In the genomic region with DNA sequence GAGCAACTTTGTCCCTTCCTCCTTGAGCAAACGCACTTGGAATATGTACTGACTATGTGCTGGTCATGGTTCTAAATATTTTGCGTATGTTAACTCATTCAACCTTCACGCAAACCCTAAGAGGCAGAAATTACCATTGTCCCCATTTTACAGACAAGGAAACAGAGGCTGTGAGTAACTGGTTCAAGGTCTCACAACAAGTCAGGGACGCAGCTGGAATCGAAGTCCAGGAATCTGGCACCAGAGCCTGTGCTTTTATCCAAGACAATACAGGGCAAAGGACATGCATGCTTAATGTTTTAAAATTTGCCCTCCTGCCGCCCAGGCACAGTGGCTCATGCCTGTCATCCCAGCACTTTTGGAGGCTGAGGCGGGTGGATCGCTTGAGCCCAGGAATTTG, we compare ENCODE assay signal across 18 cellular contexts. TPM values are rescaled to one million over a fixed set of nuclear protein-coding genes. Genes with fewer than 3 reads are reported as not detected.
DNase-seq lines count a peak whose midpoint lies in the region; ATAC-seq and TF ChIP-seq lines count a peak whose summit lies in the region.
"Had no signal": no experiment of that assay in that cellular context is flagged by ENCODE, and none has a peak within 500 bp of the region (broad histone marks: within the 10 kb centered on the region; RNA-seq: fewer than 3 reads in every experiment).

No MANE protein-coding gene starts in this region.

- no peak overlapping the region for H3K27ac ChIP-seq in lower lobe of right lung
- H3K27ac ChIP-seq: C4-2B had no signal

- POLR2A ChIA-PET in T-cell (lab: Charles Lee) = interaction anchor here in 1 of 2 donors (0.7 kb wide), 1 partner anchor 637 kb away, joined by 3 read pairs; no protein-coding TSS in a partner anchor

- intact Hi-C loops in lower lobe of right lung (cut with DNase I) = no loop called here

- H3K4me3 Mint-ChIP-seq in stimulated activated naive CD8-positive, alpha-beta T cell treated with anti-CD3 and anti-CD28 coated beads, Interleukin-15, Interleukin-2, amounts not matched to agents 100 ng/mL and 50 ng/mL, for 24 hours = peak overlapping the region; percentile 11
- no peak overlapping the region for H3K4me3 Mint-ChIP-seq in T-cell
- no peak overlapping the region for H3K4me3 Mint-ChIP-seq in stimulated activated memory B cell treated with anti-CD40 and anti-IgM and Interleukin-4, amounts not matched to agents 10 μg/mL and 1 μg/mL and 100 μg/mL, for 72 hours
- H3K4me3 Mint-ChIP-seq: H9 had no signal

- H3K4me3 ChIP-seq in lower lobe of right lung = no peak overlapping the region
- H3K4me3 ChIP-seq: GM12878, MG63 had no signal

- H3K9me3 ChIP-seq in lower lobe of right lung = peaks cover 16% of the 10 kb centered on the region

- H3K36me3 Mint-ChIP-seq in stimulated activated naive CD8-positive, alpha-beta T cell treated with anti-CD3 and anti-CD28 coated beads, Interleukin-15, Interleukin-2, amounts not matched to agents 100 ng/mL and 50 ng/mL, for 24 hours (ENCODE audit: low read depth) = peaks cover 90% of the 10 kb centered on the region
- H3K36me3 Mint-ChIP-seq in T-cell = peaks cover 79% of the 10 kb centered on the region
- H3K36me3 Mint-ChIP-seq in stimulated activated memory B cell treated with anti-CD40 and anti-IgM and Interleukin-4, amounts not matched to agents 10 μg/mL and 1 μg/mL and 100 μg/mL, for 72 hours = peaks cover 77% of the 10 kb centered on the region

- TF ChIP-seq CTCF in lower lobe of right lung (IDR thresholded peaks at IDR 0.05) = no peak

- CTCF ChIA-PET in T-cell (lab: Charles Lee) = no interaction called here

- H3K4me1 ChIP-seq in lower lobe of right lung = peaks cover 7% of the 10 kb centered on the region

- no peaks in the 10 kb centered on the region for H3K27me3 Mint-ChIP-seq in stimulated activated naive CD8-positive, alpha-beta T cell treated with anti-CD3 and anti-CD28 coated beads, Interleukin-15, Interleukin-2, amounts not matched to agents 100 ng/mL and 50 ng/mL, for 24 hours
- no peaks in the 10 kb centered on the region for H3K27me3 Mint-ChIP-seq in T-cell
- H3K27me3 Mint-ChIP-seq in stimulated activated memory B cell treated with anti-CD40 and anti-IgM and Interleukin-4, amounts not matched to agents 10 μg/mL and 1 μg/mL and 100 μg/mL, for 72 hours = no peaks in the 10 kb centered on the region

- H3K27me3 ChIP-seq in lower lobe of right lung (ENCODE audit: low read depth) = no peaks in the 10 kb centered on the region
- H3K27me3 ChIP-seq: MG63 had no signal

- ATAC-seq in stimulated activated naive CD8-positive, alpha-beta T cell treated with anti-CD3 and anti-CD28 coated beads, Interleukin-15, Interleukin-2, amounts not matched to agents 100 U/mL and 50 U/mL, for 24 hours = no peak
- ATAC-seq in T-cell (replicated peaks in 1 of 4) (no peak), lower lobe of right lung (no peak)
- no peak for ATAC-seq in stimulated activated memory B cell treated with anti-CD40 and anti-IgM and Interleukin-4, amounts not matched to agents 10 μg/mL and 1 μg/mL and 100 μg/mL, for 72 hours
- ATAC-seq: GM12878, PC-3 had no signal

- peaks cover 59% of the 10 kb centered on the region for H3K4me1 Mint-ChIP-seq in stimulated activated naive CD8-positive, alpha-beta T cell treated with anti-CD3 and anti-CD28 coated beads, Interleukin-15, Interleukin-2, amounts not matched to agents 100 ng/mL and 50 ng/mL, for 24 hours (ENCODE audit: low read depth)
- H3K4me1 Mint-ChIP-seq in T-cell = peaks cover 52 to 71% (median 60%) of the 10 kb centered on the region in 3 donors
- peaks cover 36% of the 10 kb centered on the region for H3K4me1 Mint-ChIP-seq in stimulated activated memory B cell treated with anti-CD40 and anti-IgM and Interleukin-4, amounts not matched to agents 10 μg/mL and 1 μg/mL and 100 μg/mL, for 72 hours

- peak overlapping the region; percentile 29 for H3K27ac Mint-ChIP-seq in stimulated activated naive CD8-positive, alpha-beta T cell treated with anti-CD3 and anti-CD28 coated beads, Interleukin-15, Interleukin-2, amounts not matched to agents 100 ng/mL and 50 ng/mL, for 24 hours
- H3K27ac Mint-ChIP-seq in T-cell = peak overlapping the region; percentile 66 to 91
- H3K27ac Mint-ChIP-seq in stimulated activated memory B cell treated with anti-CD40 and anti-IgM and Interleukin-4, amounts not matched to agents 10 μg/mL and 1 μg/mL and 100 μg/mL, for 72 hours = peak overlapping the region; percentile 14
- H3K27ac Mint-ChIP-seq: H9 had no signal

- peaks cover 69% of the 10 kb centered on the region for H3K36me3 ChIP-seq in lower lobe of right lung

- H3K9me3 Mint-ChIP-seq in stimulated activated naive CD8-positive, alpha-beta T cell treated with anti-CD3 and anti-CD28 coated beads, Interleukin-15, Interleukin-2, amounts not matched to agents 100 ng/mL and 50 ng/mL, for 24 hours = peaks cover 22% of the 10 kb centered on the region
- peaks cover 4 to 6% (median 5%) of the 10 kb centered on the region in 3 donors for H3K9me3 Mint-ChIP-seq in T-cell
- H3K9me3 Mint-ChIP-seq in stimulated activated memory B cell treated with anti-CD40 and anti-IgM and Interleukin-4, amounts not matched to agents 10 μg/mL and 1 μg/mL and 100 μg/mL, for 72 hours = peaks cover 10% of the 10 kb centered on the region

- no peak for DNase-seq in stimulated activated naive CD8-positive, alpha-beta T cell treated with anti-CD3 and anti-CD28 coated beads, Interleukin-15, Interleukin-2, amounts not matched to agents 100 U/mL and 50 U/mL, for 24 hours
- DNase-seq in T-cell (no peak), lower lobe of right lung (no peak)
- DNase-seq in effector CD4-positive, alpha-beta T cell = no peak
- DNase-seq: DMS79, H9, MG63, NCI-H1105, NCI-H1694 treated with DMSO at 0.1 percent for 48 hours, NCI-H446, NCI-H748 treated with DMSO at 0.1 percent for 48 hours, PC-3 had no signal

RNA-seq across cellular contexts. Expression of a gene that starts 5.1 kb away (rescaled TPM):
- total RNA-seq in T-cell = 100 to 1,000 TPM; 440 to 616 (median 504) TPM
- 152 TPM for total RNA-seq in lower lobe of right lung
- total RNA-seq: G401 had no signal

RNA-seq across cellular contexts. Expression of a gene that starts 16.6 kb away (rescaled TPM):
- total RNA-seq in T-cell = 10 to 100 TPM in 4 of 5 donors, 1 to 10 TPM in 1; 8.8 to 24.0 (median 12.6) TPM
- not detected for total RNA-seq in lower lobe of right lung
- total RNA-seq: G401, PC-3, SK-MEL-5 had no signal

RNA-seq across cellular contexts. Expression of a gene that starts 21.0 kb away (rescaled TPM):
- total RNA-seq in T-cell = 1 to 10 TPM in 4 of 5 donors, under 1 TPM in 1; 0.70 to 7.7 (median 4.8) TPM
- total RNA-seq in lower lobe of right lung = 49.7 TPM
- total RNA-seq: G401, PC-3, SK-MEL-5 had no signal

RNA-seq across cellular contexts. Expression of a gene that starts 24.7 kb away (rescaled TPM):
- total RNA-seq in T-cell = 1 to 10 TPM in 1 of 5 donors, under 1 TPM in 4; 0.15 to 1.1 (median 0.89) TPM
- 6.3 TPM for total RNA-seq in lower lobe of right lung
- total RNA-seq: GM12878 had no signal

RNA-seq across cellular contexts. Expression of a gene that starts 44.0 kb away (rescaled TPM):
- total RNA-seq in T-cell = 1 to 10 TPM in 1 of 5 donors, under 1 TPM in 1, not detected in 3; 0.79 to 1.1 TPM
- total RNA-seq in lower lobe of right lung = 135 TPM
- total RNA-seq: G401, SK-MEL-5 had no signal

Comparison
In these comparisons a context has a peak if more than half of its experiments do, and no peak if none do; other contexts are left out.
1. H3K27ac Mint-ChIP-seq: peak in every context shown above with its lines; median percentile 78 in T-cell; 29 in stimulated activated naive CD8-positive, alpha-beta T cell treated with anti-CD3 and anti-CD28 coated beads, Interleukin-15, Interleukin-2, amounts not matched to agents 100 ng/mL and 50 ng/mL, for 24 hours; 14 in stimulated activated memory B cell treated with anti-CD40 and anti-IgM and Interleukin-4, amounts not matched to agents 10 μg/mL and 1 μg/mL and 100 μg/mL, for 72 hours.